Comparison of ENCODE assay signal across 26 cellular contexts in the genomic region with DNA sequence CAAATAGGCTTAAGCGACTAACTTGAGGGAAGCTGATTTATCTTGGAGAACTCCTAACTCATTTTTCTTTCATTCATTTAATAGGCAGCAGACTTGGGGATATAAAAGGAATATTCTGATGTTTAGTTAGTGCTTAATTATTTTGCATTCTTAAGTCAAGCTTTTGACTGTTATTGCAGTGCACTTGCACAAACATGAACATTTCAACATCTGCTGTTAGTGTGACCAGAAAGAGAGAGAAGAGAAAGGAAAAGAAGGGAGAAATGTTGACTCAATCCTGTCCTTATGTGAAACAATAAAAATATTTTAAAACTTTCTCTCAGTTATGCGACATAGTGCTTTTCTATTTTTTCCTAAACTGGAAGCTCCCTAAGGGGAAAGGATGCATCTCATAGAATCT.
"Had no signal": no experiment of that assay in that cellular context is flagged by ENCODE, and none has a peak within 500 bp of the region (broad histone marks: within the 10 kb centered on the region; RNA-seq: fewer than 3 reads in every experiment).

No MANE protein-coding gene starts in this region.

- H3K9me3 ChIP-seq: gastrocnemius medialis, left lung, mucosa of descending colon, neutrophil, right lobe of liver, suprapubic skin, transverse colon, upper lobe of right lung, uterus had no signal

- H3K27me3 ChIP-seq: gastrocnemius medialis, left lung, neutrophil, right lobe of liver, suprapubic skin, transverse colon, upper lobe of right lung, uterus had no signal

- H3K36me3 Mint-ChIP-seq: natural killer cell treated with Interleukin-12 subunit alpha and Interleukin-12 subunit beta and Interleukin-15 and Interleukin-18, amount 100 ng/mL, for 72 hours had no signal

- H3K9ac ChIP-seq: parathyroid adenoma had no signal

- H3K4me1 ChIP-seq: parathyroid adenoma, upper lobe of right lung, uterus had no signal

- H3K27ac ChIP-seq: epithelial cell of prostate, gastrocnemius medialis, left lung, neutrophil, parathyroid adenoma, right lobe of liver, suprapubic skin, transverse colon, upper lobe of right lung, uterus had no signal

- H3K4me3 Mint-ChIP-seq: mesothelial cell of epicardium; naive B cell; natural killer cell treated with Interleukin-12 subunit alpha and Interleukin-12 subunit beta and Interleukin-15 and Interleukin-18, amount 100 ng/mL, for 72 hours; neural crest cell; stimulated activated naive CD8-positive, alpha-beta T cell treated with anti-CD3 and anti-CD28 coated beads, Interleukin-15, amount 100 ng/mL, for 72 hours had no signal

- H3K36me3 ChIP-seq: gastrocnemius medialis, left lung, neutrophil, right lobe of liver, suprapubic skin, transverse colon, upper lobe of right lung, uterus had no signal

- H3K4me3 ChIP-seq: gastrocnemius medialis, left lung, mucosa of descending colon, right lobe of liver, suprapubic skin, transverse colon, upper lobe of right lung, uterus had no signal

- H3K27ac Mint-ChIP-seq: mesothelial cell of epicardium; natural killer cell treated with Interleukin-12 subunit alpha and Interleukin-12 subunit beta and Interleukin-15 and Interleukin-18, amount 100 ng/mL, for 72 hours; progenitor cell of endocrine pancreas; stimulated activated naive CD8-positive, alpha-beta T cell treated with anti-CD3 and anti-CD28 coated beads, Interleukin-15, amount 100 ng/mL, for 72 hours had no signal

- H3K27me3 Mint-ChIP-seq: naive B cell; natural killer cell treated with Interleukin-12 subunit alpha and Interleukin-12 subunit beta and Interleukin-15 and Interleukin-18, amount 100 ng/mL, for 72 hours; progenitor cell of endocrine pancreas; stimulated activated naive CD8-positive, alpha-beta T cell treated with anti-CD3 and anti-CD28 coated beads, Interleukin-15, amount 100 ng/mL, for 72 hours had no signal

- DNase-seq: cortex of kidney; gastrocnemius medialis; head of caudate nucleus; kidney; left lung; mesenchymal stem cell; mucosa of descending colon; naive B cell; right lobe of liver; small intestine; stimulated activated CD4-positive, alpha-beta T cell treated with anti-CD3 and anti-CD28 coated beads, Interleukin-15, amount 100 ng/mL, for 24 hours; stimulated activated CD4-positive, alpha-beta T cell treated with anti-CD3 and anti-CD28 coated beads, Interleukin-4, amount 100 ng/mL, for 1 hour; stimulated activated CD8-positive, alpha-beta memory T cell treated with anti-CD3 and anti-CD28 coated beads, Interleukin-4, amount 100 ng/mL, for 48 hours; stimulated activated naive CD4-positive, alpha-beta T cell; stimulated activated naive CD8-positive, alpha-beta T cell treated with anti-CD3 and anti-CD28 coated beads, Interleukin-15, amount 100 ng/mL, for 72 hours; transverse colon; upper lobe of right lung; uterus had no signal

- H3K4me1 Mint-ChIP-seq: mesothelial cell of epicardium; neural crest cell; stimulated activated naive CD8-positive, alpha-beta T cell treated with anti-CD3 and anti-CD28 coated beads, Interleukin-15, amount 100 ng/mL, for 72 hours had no signal

- H3K9me3 Mint-ChIP-seq: naive B cell; natural killer cell treated with Interleukin-12 subunit alpha and Interleukin-12 subunit beta and Interleukin-15 and Interleukin-18, amount 100 ng/mL, for 72 hours; neural crest cell; stimulated activated naive CD8-positive, alpha-beta T cell treated with anti-CD3 and anti-CD28 coated beads, Interleukin-15, amount 100 ng/mL, for 72 hours had no signal
